In genomic region chr3:122793568-122794416, GRCh38 we compare ENCODE assay signal across 8 cellular contexts. TPM values are rescaled to one million over a fixed set of nuclear protein-coding genes. Genes with fewer than 3 reads are reported as not detected.
A peak's percentile ranks its signal among the peaks of the same experiment; 100 is the strongest.
DNase-seq lines count a peak whose midpoint lies in the region; ATAC-seq, FAIRE-seq and TF ChIP-seq lines count a peak whose summit lies in the region.

Gene HSPBAP1 (minus strand): TSS chr3:122793831. CDS start chr3:122793680, 151 bp downstream.

- peaks cover 6 to 8% of the 10 kb centered on the region in 2 donors for H3K4me1 ChIP-seq in kidney (ENCODE audit: control insufficient read depth in 1 of 2, insufficient read depth in 1 of 2, low read depth in 1 of 2, low read length in 2 of 2)

- peak within 1 kb of the TSS; percentile 75 to 77 for H3K4me3 ChIP-seq in cardiac fibroblast (replicated peaks in 1 of 2; ENCODE audit: low read depth in 2 of 2, low read length in 2 of 2)
- peak within 1 kb of the TSS; percentile 84 to 94 for H3K4me3 ChIP-seq in kidney (ENCODE audit: low read length in 2 of 2)

- peak within 1 kb of the TSS; percentile 73 for H3K27ac Mint-ChIP-seq in T-helper 1 cell treated with Interleukin-12 subunit alpha and Interleukin-12 subunit beta and Interleukin-4 antibody, amounts not matched to agents 30 μg/mL and 1 μg/mL, for 36 hours

- peaks cover 28% of the 10 kb centered on the region for H3K4me1 Mint-ChIP-seq in T-helper 1 cell treated with Interleukin-12 subunit alpha and Interleukin-12 subunit beta and Interleukin-4 antibody, amounts not matched to agents 30 μg/mL and 1 μg/mL, for 36 hours (ENCODE audit: low read depth)

- FAIRE-seq in kidney (lab: Jason Lieb, UNC): no peak

- no peaks in the 10 kb centered on the region for H3K9me3 Mint-ChIP-seq in T-helper 1 cell treated with Interleukin-12 subunit alpha and Interleukin-12 subunit beta and Interleukin-4 antibody, amounts not matched to agents 30 μg/mL and 1 μg/mL, for 36 hours

- peak; percentile 78 for TF ChIP-seq POLR2A in GM18526 (IDR thresholded peaks at IDR 0.05; ENCODE audit: extremely low read depth, insufficient read length)

- peak; percentile 59 for ATAC-seq in HG03064 (IDR thresholded peaks at IDR 0.05; ENCODE audit: low read depth, unreplicated experiment)
- no peak for ATAC-seq in GM18519 (IDR thresholded peaks at IDR 0.05; ENCODE audit: low FRiP score, unreplicated experiment)

- H3K27ac ChIP-seq in kidney (ENCODE audit: low read depth in 2 of 2, low read length in 2 of 2): peak within 1 kb of the TSS; percentile 91 to 98

- H3K36me3 Mint-ChIP-seq in T-helper 1 cell treated with Interleukin-12 subunit alpha and Interleukin-12 subunit beta and Interleukin-4 antibody, amounts not matched to agents 30 μg/mL and 1 μg/mL, for 36 hours (ENCODE audit: low read depth): peaks cover 9% of the 10 kb centered on the region

- peak within 1 kb of the TSS; percentile 83 for H3K4me3 Mint-ChIP-seq in T-helper 1 cell treated with Interleukin-12 subunit alpha and Interleukin-12 subunit beta and Interleukin-4 antibody, amounts not matched to agents 30 μg/mL and 1 μg/mL, for 36 hours

- no peaks in the 10 kb centered on the region for H3K9me3 ChIP-seq in kidney (ENCODE audit: control insufficient read depth in 1 of 2, low read length in 2 of 2)

- H3K36me3 ChIP-seq in kidney (ENCODE audit: control insufficient read depth in 1 of 2, insufficient read depth in 2 of 2, low read length in 2 of 2): no peaks in the 10 kb centered on the region

- H3K27me3 Mint-ChIP-seq in T-helper 1 cell treated with Interleukin-12 subunit alpha and Interleukin-12 subunit beta and Interleukin-4 antibody, amounts not matched to agents 30 μg/mL and 1 μg/mL, for 36 hours (ENCODE audit: low read depth): no peaks in the 10 kb centered on the region

- TF ChIP-seq CTCF in cardiac fibroblast (IDR thresholded peaks at IDR 0.05; ENCODE audit: low read depth, low read length): no peak
- TF ChIP-seq CTCF in kidney (IDR thresholded peaks at IDR 0.05; ENCODE audit: borderline replicate concordance, extremely low read depth, insufficient read depth): no peak

- H3K9ac ChIP-seq in kidney (ENCODE audit: low read length in 2 of 2): peak within 1 kb of the TSS; percentile 74 to 86

- intact Hi-C loops in kidney (cut with DNase I): no loop called here

- DNase-seq in cardiac fibroblast (ENCODE audit: low read depth in 2 of 2) (peak; percentile 92 to 93), kidney (peak; percentile 97), COR-L47 (lab: John Stamatoyannopoulos, UW) (no peak)
- DNase-seq in stimulated activated CD4-positive, alpha-beta T cell treated with anti-CD3 and anti-CD28 coated beads, Interleukin-1b, Interleukin-23, amount 100 ng/mL, for 1 hour (ENCODE audit: low read depth in 2 of 2): peak; percentile 72 to 75

RNA-seq across cellular contexts. Expression of gene HSPBAP1, which starts in this region (rescaled TPM):
- 12.5 TPM for total RNA-seq in kidney
- polyA plus RNA-seq in kidney (ENCODE audit: insufficient read depth, low read depth, low replicate concordance): 8.3 TPM
